Comparison of ENCODE assay signal across 18 cellular contexts in genomic region chr20:43068482-43068881, GRCh38.
"Had no signal": no experiment of that assay in that cellular context is flagged by ENCODE, and none has a peak within 500 bp of the region (broad histone marks: within the 10 kb centered on the region; RNA-seq: fewer than 3 reads in every experiment).

No MANE protein-coding gene starts in this region.

- H3K9me3 ChIP-seq: esophagus muscularis mucosa, gastroesophageal sphincter, heart right ventricle, lower lobe of right lung, mucosa of descending colon had no signal

- H3K36me3 ChIP-seq: esophagus muscularis mucosa, gastroesophageal sphincter, heart right ventricle, left lung, lower lobe of right lung had no signal

- H3K27ac ChIP-seq: coronary artery, esophagus muscularis mucosa, foreskin keratinocyte, gastroesophageal sphincter, heart right ventricle, left lung, lower lobe of right lung had no signal

- H3K4me3 ChIP-seq: coronary artery, esophagus muscularis mucosa, gastroesophageal sphincter, heart right ventricle, left lung, lower lobe of right lung, mucosa of descending colon had no signal

- DNase-seq: dermis blood vessel endothelial cell; effector CD8-positive, alpha-beta T cell; effector memory CD8-positive, alpha-beta T cell; endodermal cell; foreskin keratinocyte; glutamatergic neuron; head of caudate nucleus; heart right ventricle; left cardiac atrium; left lung; left ventricle myocardium superior; lower lobe of right lung; mesendoderm; mucosa of descending colon; naive B cell had no signal

- ATAC-seq: effector memory CD8-positive, alpha-beta T cell; foreskin keratinocyte; gastroesophageal sphincter; heart right ventricle; left cardiac atrium; left lung; left ventricle myocardium superior; lower lobe of right lung; mucosa of descending colon had no signal

- H3K27me3 ChIP-seq: esophagus muscularis mucosa, foreskin keratinocyte, gastroesophageal sphincter, heart right ventricle, left lung had no signal

- H3K4me1 ChIP-seq: esophagus muscularis mucosa, foreskin keratinocyte, gastroesophageal sphincter, heart right ventricle, left lung, lower lobe of right lung had no signal
